ENCODE assay signal across 21 cellular contexts in genomic region chrX:131264665-131265064, GRCh38. TPM values are rescaled to one million over a fixed set of nuclear protein-coding genes. Genes with fewer than 3 reads are reported as not detected.
"Had no signal": no experiment of that assay in that cellular context is flagged by ENCODE, and none has a peak within 500 bp of the region (broad histone marks: within the 10 kb centered on the region; RNA-seq: fewer than 3 reads in every experiment).

No MANE protein-coding gene starts in this region.

- DNase-seq: cerebellar nuclear complex; cortex of kidney; kidney; left cardiac atrium; left lung; lower lobe of right lung; natural killer cell; sigmoid colon; spleen; stimulated activated CD4-positive, alpha-beta T cell treated with anti-CD3 and anti-CD28 coated beads, Interleukin-4, amount 100 ng/mL, for 4 hours; upper lobe of left lung; uterus had no signal

- FAIRE-seq: frontal cortex, kidney had no signal

- H2AFZ ChIP-seq: hepatocyte, parathyroid adenoma had no signal

- H3K27ac ChIP-seq: hepatocyte, left lung, lower lobe of right lung, neutrophil, parathyroid adenoma, sigmoid colon, skin epidermis, spleen, thoracic aorta, tibial nerve, upper lobe of left lung, uterus had no signal

- H3K9ac ChIP-seq: parathyroid adenoma had no signal

- H3K27me3 ChIP-seq: hepatocyte, neutrophil, sigmoid colon, tibial nerve, upper lobe of left lung, uterus had no signal

- H3K4me1 ChIP-seq: left lung, lower lobe of right lung, parathyroid adenoma, sigmoid colon, spleen, tibial nerve, upper lobe of left lung, uterus had no signal

- H3K9me3 ChIP-seq: left lung, lower lobe of right lung, neutrophil, sigmoid colon, spleen, thoracic aorta, tibial nerve, upper lobe of left lung, uterus had no signal

- ATAC-seq: left lung; lower lobe of right lung; natural killer cell; stimulated activated memory B cell treated with anti-CD40 and anti-IgM and Interleukin-4, amounts not matched to agents 10 μg/mL and 1 μg/mL and 100 μg/mL, for 72 hours had no signal

- H3K4me2 ChIP-seq: hepatocyte had no signal

- H3K36me3 ChIP-seq: left lung, lower lobe of right lung, neutrophil, sigmoid colon, spleen, thoracic aorta, tibial nerve, upper lobe of left lung, uterus had no signal

- H3K4me3 ChIP-seq: hepatocyte, left lung, lower lobe of right lung, sigmoid colon, skin epidermis, spleen, thoracic aorta, tibial nerve, upper lobe of left lung, uterus had no signal

- H3K79me2 ChIP-seq: hepatocyte, parathyroid adenoma had no signal

RNA-seq across cellular contexts. Expression of gene IGSF1, which starts 24.4 kb away (rescaled TPM):
- total RNA-seq: left lung, mononuclear cell, natural killer cell, spleen had no signal
